ENCODE assay signal across 37 cellular contexts in genomic region chr6:29137724-29138123, GRCh38. TPM values are rescaled to one million over a fixed set of nuclear protein-coding genes. Genes with fewer than 3 reads are reported as not detected.
"Had no signal": no experiment of that assay in that cellular context is flagged by ENCODE, and none has a peak within 500 bp of the region (broad histone marks: within the 10 kb centered on the region; RNA-seq: fewer than 3 reads in every experiment).

No MANE protein-coding gene starts in this region.

- H3K27me3 ChIP-seq: adrenal gland, body of pancreas, brain microvascular endothelial cell, breast epithelium had no signal

- H3K27ac ChIP-seq: adrenal gland, body of pancreas, brain microvascular endothelial cell, breast epithelium, VCaP had no signal

- H3K4me3 ChIP-seq: adrenal gland, body of pancreas, breast epithelium had no signal

- FAIRE-seq: astrocyte, TTC549 had no signal

- DNase-seq: activated B cell treated with CpG ODN at 0.5 μM for 24 hours; activated CD4-positive, alpha-beta memory T cell treated with anti-CD3 and anti-CD28 coated beads for 36 hours; activated CD4-positive, alpha-beta T cell treated with anti-CD3 and anti-CD28 coated beads for 4 hours; activated CD4-positive, alpha-beta T cell treated with anti-CD3 and anti-CD28 coated beads, Interleukin-2, amount 10 ng/mL, durations not matched to agents 24 days and 14 days; activated CD4-positive, alpha-beta T cell treated with anti-CD3 and anti-CD28 coated beads, Interleukin-2, amount 50 U/mL, for 1 hour; activated CD4-positive, alpha-beta T cell treated with anti-CD3 and anti-CD28 coated beads, Interleukin-2, amount 50 U/mL, for 4 hours; activated CD4-positive, CD25-positive, alpha-beta regulatory T cell treated with anti-CD3 and anti-CD28 coated beads, Interleukin-2, amount 50 U/mL, for 72 hours; activated CD8-positive, alpha-beta memory T cell treated with anti-CD3 and anti-CD28 coated beads, Interleukin-2, amount 50 U/mL, for 4 hours; activated CD8-positive, alpha-beta T cell treated with anti-CD3 and anti-CD28 coated beads for 36 hours; activated effector memory CD4-positive, alpha-beta T cell treated with anti-CD3 and anti-CD28 coated beads, Interleukin-2, amount 50 U/mL, for 16 hours; activated gamma-delta T cell treated with Interleukin-2 at 50 U/mL for 16 hours; activated naive CD4-positive, alpha-beta T cell; activated naive CD4-positive, alpha-beta T cell treated with anti-CD3 and anti-CD28 coated beads for 36 hours; activated naive CD4-positive, alpha-beta T cell treated with anti-CD3 and anti-CD28 coated beads, Interleukin-2, amount 50 U/mL, for 16 hours; activated naive CD8-positive, alpha-beta T cell treated with anti-CD3 and anti-CD28 coated beads for 36 hours; activated T-cell treated with anti-CD3 and anti-CD28 coated beads for 4 hours; activated T-cell treated with anti-CD3 and anti-CD28 coated beads, Interleukin-2, amount 50 U/mL, for 1 hour; activated T-cell treated with anti-CD3 and anti-CD28 coated beads, Interleukin-2, amount 50 U/mL, for 4 hours; activated T-cell treated with anti-CD3 and anti-CD28 coated beads, Interleukin-2, amount 50 U/mL, for 72 hours; adrenal gland; amniotic stem cell; aorta; body of pancreas; brain microvascular endothelial cell; central memory CD4-positive, alpha-beta T cell; T-helper 2 cell; T-helper 9 cell had no signal

- ATAC-seq: activated CD8-positive, alpha-beta T cell treated with anti-CD3 and anti-CD28 coated beads for 36 hours; activated naive CD4-positive, alpha-beta T cell treated with anti-CD3 and anti-CD28 coated beads, Interleukin-2, amount 50 U/mL, for 72 hours; activated T-cell treated with anti-CD3 and anti-CD28 coated beads, Interleukin-2, amount 50 U/mL, for 4 hours; activated T-cell treated with anti-CD3 and anti-CD28 coated beads, Interleukin-2, amount 50 U/mL, for 72 hours; activated T-helper 17 cell treated with anti-CD3 and anti-CD28 coated beads, Interleukin-2, amount 50 U/mL, for 72 hours; body of pancreas had no signal

- H3K9me3 ChIP-seq: adrenal gland, body of pancreas had no signal

- H3K4me1 ChIP-seq: adrenal gland, body of pancreas, breast epithelium had no signal

- H3K36me3 ChIP-seq: adrenal gland, brain microvascular endothelial cell, breast epithelium had no signal

RNA-seq across cellular contexts. Expression of gene OR2J3, which starts 29.9 kb away (rescaled TPM):
- total RNA-seq: activated B cell treated with CpG ODN at 0.5 μM for 24 hours; activated CD4-positive, alpha-beta memory T cell treated with anti-CD3 and anti-CD28 coated beads for 36 hours; activated CD4-positive, alpha-beta T cell treated with anti-CD3 and anti-CD28 coated beads, Interleukin-2, amount 10 ng/mL, durations not matched to agents 24 days and 14 days; activated CD8-positive, alpha-beta memory T cell treated with anti-CD3 and anti-CD28 coated beads for 36 hours; activated CD8-positive, alpha-beta T cell treated with anti-CD3 and anti-CD28 coated beads for 36 hours; activated naive CD4-positive, alpha-beta T cell treated with anti-CD3 and anti-CD28 coated beads for 36 hours; activated naive CD4-positive, alpha-beta T cell treated with anti-CD3 and anti-CD28 coated beads, Interleukin-2, amount 50 U/mL, for 72 hours; activated naive CD8-positive, alpha-beta T cell treated with anti-CD3 and anti-CD28 coated beads for 36 hours; activated T-cell treated with anti-CD3 and anti-CD28 coated beads, Interleukin-2, amount 50 U/mL, for 4 hours; activated T-cell treated with anti-CD3 and anti-CD28 coated beads, Interleukin-2, amount 50 U/mL, for 72 hours; activated T-helper 1 cell treated with anti-CD3 and anti-CD28 coated beads, Interleukin-12 subunit alpha, Interleukin-12 subunit beta, Interleukin-2, Interleukin-4 antibody, amounts not matched to agents 30 ng/mL and 10 ng/mL and 1 ng/mL, durations not matched to agents 14 hours and 24 hours and 36 hours; activated T-helper 17 cell treated with anti-CD3 and anti-CD28 coated beads, Interleukin-2, amount 50 U/mL, for 72 hours; adrenal gland; aorta; astrocyte; body of pancreas; cardiac septum; chondrocyte had no signal
- polyA plus RNA-seq: adrenal gland had no signal

RNA-seq across cellular contexts. Expression of gene OR2J2, which starts 33.0 kb away (rescaled TPM):
- total RNA-seq: activated B cell treated with CpG ODN at 0.5 μM for 24 hours; activated CD4-positive, alpha-beta memory T cell treated with anti-CD3 and anti-CD28 coated beads for 36 hours; activated CD4-positive, alpha-beta T cell treated with anti-CD3 and anti-CD28 coated beads, Interleukin-2, amount 10 ng/mL, durations not matched to agents 24 days and 14 days; activated CD8-positive, alpha-beta memory T cell treated with anti-CD3 and anti-CD28 coated beads for 36 hours; activated CD8-positive, alpha-beta T cell treated with anti-CD3 and anti-CD28 coated beads for 36 hours; activated naive CD4-positive, alpha-beta T cell treated with anti-CD3 and anti-CD28 coated beads for 36 hours; activated naive CD4-positive, alpha-beta T cell treated with anti-CD3 and anti-CD28 coated beads, Interleukin-2, amount 50 U/mL, for 72 hours; activated naive CD8-positive, alpha-beta T cell treated with anti-CD3 and anti-CD28 coated beads for 36 hours; activated T-cell treated with anti-CD3 and anti-CD28 coated beads, Interleukin-2, amount 50 U/mL, for 4 hours; activated T-cell treated with anti-CD3 and anti-CD28 coated beads, Interleukin-2, amount 50 U/mL, for 72 hours; activated T-helper 1 cell treated with anti-CD3 and anti-CD28 coated beads, Interleukin-12 subunit alpha, Interleukin-12 subunit beta, Interleukin-2, Interleukin-4 antibody, amounts not matched to agents 30 ng/mL and 10 ng/mL and 1 ng/mL, durations not matched to agents 14 hours and 24 hours and 36 hours; activated T-helper 17 cell treated with anti-CD3 and anti-CD28 coated beads, Interleukin-2, amount 50 U/mL, for 72 hours; adrenal gland; aorta; astrocyte; body of pancreas; breast epithelium; cardiac septum; chondrocyte had no signal
- polyA plus RNA-seq: adrenal gland, aorta had no signal

RNA-seq across cellular contexts. Expression of gene OR2J1, which starts 38.4 kb away (rescaled TPM):
- total RNA-seq: activated B cell treated with CpG ODN at 0.5 μM for 24 hours; activated CD4-positive, alpha-beta memory T cell treated with anti-CD3 and anti-CD28 coated beads for 36 hours; activated CD4-positive, alpha-beta T cell treated with anti-CD3 and anti-CD28 coated beads, Interleukin-2, amount 10 ng/mL, durations not matched to agents 24 days and 14 days; activated CD8-positive, alpha-beta memory T cell treated with anti-CD3 and anti-CD28 coated beads for 36 hours; activated CD8-positive, alpha-beta T cell treated with anti-CD3 and anti-CD28 coated beads for 36 hours; activated naive CD4-positive, alpha-beta T cell treated with anti-CD3 and anti-CD28 coated beads for 36 hours; activated naive CD4-positive, alpha-beta T cell treated with anti-CD3 and anti-CD28 coated beads, Interleukin-2, amount 50 U/mL, for 72 hours; activated naive CD8-positive, alpha-beta T cell treated with anti-CD3 and anti-CD28 coated beads for 36 hours; activated T-cell treated with anti-CD3 and anti-CD28 coated beads, Interleukin-2, amount 50 U/mL, for 4 hours; activated T-cell treated with anti-CD3 and anti-CD28 coated beads, Interleukin-2, amount 50 U/mL, for 72 hours; activated T-helper 1 cell treated with anti-CD3 and anti-CD28 coated beads, Interleukin-12 subunit alpha, Interleukin-12 subunit beta, Interleukin-2, Interleukin-4 antibody, amounts not matched to agents 30 ng/mL and 10 ng/mL and 1 ng/mL, durations not matched to agents 14 hours and 24 hours and 36 hours; activated T-helper 17 cell treated with anti-CD3 and anti-CD28 coated beads, Interleukin-2, amount 50 U/mL, for 72 hours; adrenal gland; aorta; astrocyte; body of pancreas; breast epithelium; cardiac septum; chondrocyte had no signal
- polyA plus RNA-seq: adrenal gland, aorta had no signal

RNA-seq across cellular contexts. Expression of gene OR2B3, which starts 50.6 kb away (rescaled TPM):
- total RNA-seq: activated B cell treated with CpG ODN at 0.5 μM for 24 hours; activated CD4-positive, alpha-beta memory T cell treated with anti-CD3 and anti-CD28 coated beads for 36 hours; activated CD4-positive, alpha-beta T cell treated with anti-CD3 and anti-CD28 coated beads, Interleukin-2, amount 10 ng/mL, durations not matched to agents 24 days and 14 days; activated CD8-positive, alpha-beta memory T cell treated with anti-CD3 and anti-CD28 coated beads for 36 hours; activated CD8-positive, alpha-beta T cell treated with anti-CD3 and anti-CD28 coated beads for 36 hours; activated naive CD4-positive, alpha-beta T cell treated with anti-CD3 and anti-CD28 coated beads for 36 hours; activated naive CD4-positive, alpha-beta T cell treated with anti-CD3 and anti-CD28 coated beads, Interleukin-2, amount 50 U/mL, for 72 hours; activated naive CD8-positive, alpha-beta T cell treated with anti-CD3 and anti-CD28 coated beads for 36 hours; activated T-cell treated with anti-CD3 and anti-CD28 coated beads, Interleukin-2, amount 50 U/mL, for 4 hours; activated T-cell treated with anti-CD3 and anti-CD28 coated beads, Interleukin-2, amount 50 U/mL, for 72 hours; activated T-helper 1 cell treated with anti-CD3 and anti-CD28 coated beads, Interleukin-12 subunit alpha, Interleukin-12 subunit beta, Interleukin-2, Interleukin-4 antibody, amounts not matched to agents 30 ng/mL and 10 ng/mL and 1 ng/mL, durations not matched to agents 14 hours and 24 hours and 36 hours; activated T-helper 17 cell treated with anti-CD3 and anti-CD28 coated beads, Interleukin-2, amount 50 U/mL, for 72 hours; adrenal gland; aorta; astrocyte; body of pancreas; breast epithelium; cardiac septum; chondrocyte had no signal
- polyA plus RNA-seq: adrenal gland, aorta had no signal
